ENCODE assay signal across 9 cellular contexts in genomic region chr6:53326372-53327016, GRCh38. TPM values are rescaled to one million over a fixed set of nuclear protein-coding genes. Genes with fewer than 3 reads are reported as not detected.
A peak's percentile ranks its signal among the peaks of the same experiment; 100 is the strongest.
DNase-seq lines count a peak whose midpoint lies in the region; ATAC-seq and TF ChIP-seq lines count a peak whose summit lies in the region.
"Had no signal": no experiment of that assay in that cellular context is flagged by ENCODE, and none has a peak within 500 bp of the region (broad histone marks: within the 10 kb centered on the region; RNA-seq: fewer than 3 reads in every experiment).

No MANE protein-coding gene starts in this region.

- H3K27ac ChIP-seq in CD4-positive, CD25-positive, alpha-beta regulatory T cell (ENCODE audit: insufficient read depth, low read length, poor library complexity, severe bottlenecking), result no peak overlapping the region
- peak overlapping the region; percentile 74 for H3K27ac ChIP-seq in neutrophil

- no peaks in the 10 kb centered on the region for H3K9me3 Mint-ChIP-seq in CD4-positive, CD25-positive, alpha-beta regulatory T cell
- H3K9me3 Mint-ChIP-seq in endothelial cell (ENCODE audit: unreplicated experiment), result no peaks in the 10 kb centered on the region
- H3K9me3 Mint-ChIP-seq: activated naive CD8-positive, alpha-beta T cell treated with anti-CD3 and anti-CD28 coated beads, Interleukin-2, amount 10 ng/mL, durations not matched to agents 7 days and 5 days had no signal

- H3K27ac Mint-ChIP-seq in CD4-positive, CD25-positive, alpha-beta regulatory T cell, result peak overlapping the region; percentile 76 to 92 (median 87)
- H3K27ac Mint-ChIP-seq in endothelial cell (ENCODE audit: unreplicated experiment), result peak overlapping the region; percentile 42

- H3K36me3 Mint-ChIP-seq in CD4-positive, CD25-positive, alpha-beta regulatory T cell, result peaks cover 23% of the 10 kb centered on the region
- peaks cover 3% of the 10 kb centered on the region for H3K36me3 Mint-ChIP-seq in endothelial cell (ENCODE audit: low read depth, unreplicated experiment)

- peaks cover 28 to 87% (median 75%) of the 10 kb centered on the region in 4 donors for H3K4me1 Mint-ChIP-seq in CD4-positive, CD25-positive, alpha-beta regulatory T cell
- peaks cover 45% of the 10 kb centered on the region for H3K4me1 Mint-ChIP-seq in endothelial cell (ENCODE audit: unreplicated experiment)

- H3K4me3 ChIP-seq in CD4-positive, CD25-positive, alpha-beta regulatory T cell (ENCODE audit: low read depth, low read length), result peak overlapping the region; percentile 38
- H3K4me3 ChIP-seq in neutrophil (ENCODE audit: low read depth in 1 of 2, low read length in 1 of 2), result no peak overlapping the region

- no peak for ATAC-seq in CD4-positive, CD25-positive, alpha-beta regulatory T cell (ENCODE audit: low read depth in 2 of 2)
- ATAC-seq in GM18505 (IDR thresholded peaks at IDR 0.05; ENCODE audit: unreplicated experiment), result no peak

- peak overlapping the region in 3 of 4 donors; percentile 59 to 79 (median 78) for H3K4me3 Mint-ChIP-seq in CD4-positive, CD25-positive, alpha-beta regulatory T cell
- no peak overlapping the region for H3K4me3 Mint-ChIP-seq in endothelial cell (ENCODE audit: unreplicated experiment)
- H3K4me3 Mint-ChIP-seq: activated naive CD8-positive, alpha-beta T cell treated with anti-CD3 and anti-CD28 coated beads, Interleukin-2, amount 10 ng/mL, durations not matched to agents 7 days and 5 days had no signal

- H3K9me3 ChIP-seq in CD4-positive, CD25-positive, alpha-beta regulatory T cell (ENCODE audit: control insufficient read depth in 2 of 2, low read length in 2 of 2), result no peaks in the 10 kb centered on the region
- H3K9me3 ChIP-seq in neutrophil, result no peaks in the 10 kb centered on the region

- TF ChIP-seq CTCF in endothelial cell (IDR thresholded peaks at IDR 0.05; ENCODE audit: unreplicated experiment), result no peak
- no peak for TF ChIP-seq CTCF in neutrophil (IDR thresholded peaks at IDR 0.05)

- TF ChIP-seq POLR2A in GM18505 (IDR thresholded peaks at IDR 0.05; ENCODE audit: borderline replicate concordance, extremely low read depth, insufficient read depth, insufficient read length), result no peak

- peaks cover 6% of the 10 kb centered on the region for H3K36me3 ChIP-seq in CD4-positive, CD25-positive, alpha-beta regulatory T cell (ENCODE audit: control insufficient read depth, insufficient read depth, low read length)
- H3K36me3 ChIP-seq in neutrophil, result peaks cover 3% of the 10 kb centered on the region

- H3K27me3 ChIP-seq in CD4-positive, CD25-positive, alpha-beta regulatory T cell (ENCODE audit: control insufficient read depth, insufficient read depth, low read length), result no peaks in the 10 kb centered on the region
- H3K27me3 ChIP-seq in neutrophil, result no peaks in the 10 kb centered on the region

- peaks cover 5% of the 10 kb centered on the region for H3K27me3 Mint-ChIP-seq in CD4-positive, CD25-positive, alpha-beta regulatory T cell
- peaks cover 6% of the 10 kb centered on the region for H3K27me3 Mint-ChIP-seq in endothelial cell (ENCODE audit: unreplicated experiment)
- H3K27me3 Mint-ChIP-seq: activated naive CD8-positive, alpha-beta T cell treated with anti-CD3 and anti-CD28 coated beads, Interleukin-2, amount 10 ng/mL, durations not matched to agents 7 days and 5 days had no signal

- no peak for DNase-seq in CD4-positive, CD25-positive, alpha-beta regulatory T cell
- DNase-seq in NCI-H226 (peak; percentile 99), endothelial cell (ENCODE audit: low spot score) (no peak), SKM-1 (lab: John Stamatoyannopoulos, UW; ENCODE audit: unreplicated experiment) (no peak), HuH-7 (ENCODE audit: low spot score) (no peak), UCSD-AML1 (lab: John Stamatoyannopoulos, UW; ENCODE audit: unreplicated experiment) (no peak)
- DNase-seq: activated naive CD8-positive, alpha-beta T cell treated with anti-CD3 and anti-CD28 coated beads, Interleukin-2, amount 10 ng/mL, durations not matched to agents 7 days and 5 days had no signal

- H3K4me1 ChIP-seq in CD4-positive, CD25-positive, alpha-beta regulatory T cell (ENCODE audit: control insufficient read depth, insufficient read depth, low read length, poor library complexity, severe bottlenecking), result peaks cover 71% of the 10 kb centered on the region
- peaks cover 52 to 76% of the 10 kb centered on the region in 2 experiments for H3K4me1 ChIP-seq in neutrophil (ENCODE audit: control insufficient read depth in 1 of 2, insufficient read depth in 1 of 2, low read depth in 1 of 2, low read length in 1 of 2)

RNA-seq across cellular contexts. Expression of gene ELOVL5, which starts 22.3 kb away (rescaled TPM):
- total RNA-seq in CD4-positive, CD25-positive, alpha-beta regulatory T cell, result 201 TPM
- 100 to 1,000 TPM; 139 to 175 (median 154) TPM for polyA plus RNA-seq in CD4-positive, CD25-positive, alpha-beta regulatory T cell
- total RNA-seq in endothelial cell (ENCODE audit: unreplicated experiment), result 163 TPM
